Comparison of ENCODE assay signal across 22 cellular contexts in the genomic region with DNA sequence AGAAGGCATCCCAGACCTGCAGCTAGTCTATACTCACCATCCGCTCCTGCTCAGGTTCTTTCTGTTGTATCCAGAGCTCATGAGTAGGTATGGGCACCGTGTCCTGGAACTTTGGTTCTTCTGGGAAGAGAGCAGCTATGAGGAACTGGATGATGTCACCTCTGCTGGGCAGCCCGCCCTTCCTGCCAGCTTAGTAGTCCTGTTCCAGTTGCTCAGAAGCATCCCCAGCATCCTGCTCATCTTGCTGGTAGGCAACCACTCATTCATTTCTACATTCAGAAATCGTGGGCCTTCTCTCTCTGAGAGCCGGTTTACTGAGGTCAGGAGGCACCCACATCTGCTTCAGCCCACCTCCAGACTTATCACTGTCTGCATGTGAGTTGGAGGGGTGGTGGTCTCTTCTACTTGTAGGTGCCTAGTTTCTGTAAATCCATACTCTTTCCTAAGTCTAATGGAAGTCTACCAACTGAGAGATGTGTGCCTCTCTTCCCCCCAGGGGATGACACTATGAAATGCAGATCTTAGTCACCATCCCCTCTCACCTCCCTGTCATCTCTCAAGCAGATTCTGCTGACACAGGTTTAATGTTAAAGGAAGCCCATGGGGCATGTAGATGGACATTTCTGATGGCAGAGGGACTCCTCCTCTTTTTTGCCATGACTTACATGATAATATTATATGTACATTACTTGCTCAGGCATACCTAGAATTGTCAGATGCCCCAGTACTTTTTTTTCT. TPM values are rescaled to one million over a fixed set of nuclear protein-coding genes. Genes with fewer than 3 reads are reported as not detected.
DNase-seq lines count a peak whose midpoint lies in the region; ATAC-seq, FAIRE-seq and TF ChIP-seq lines count a peak whose summit lies in the region.
"Had no signal": no experiment of that assay in that cellular context is flagged by ENCODE, and none has a peak within 500 bp of the region (broad histone marks: within the 10 kb centered on the region; RNA-seq: fewer than 3 reads in every experiment).

No MANE protein-coding gene starts in this region.

- H3K4me3 Mint-ChIP-seq in stimulated activated effector memory CD8-positive, alpha-beta T cell treated with anti-CD3 and anti-CD28 coated beads, Interleukin-12 subunit alpha, Interleukin-12 subunit beta, amount 100 ng/mL, for 72 hours, result no peak overlapping the region
- H3K4me3 Mint-ChIP-seq: CD14-positive monocyte had no signal

- no peak for TF ChIP-seq CTCF in epithelial cell of esophagus (IDR thresholded peaks at IDR 0.05; ENCODE audit: insufficient read depth, low read depth, low read length, missing control alignments)

- no peaks in the 10 kb centered on the region for H3K9me3 Mint-ChIP-seq in activated naive CD4-positive, alpha-beta T cell treated with anti-CD3 and anti-CD28 coated beads, Interleukin-2, amount 50 U/mL, for 72 hours
- no peaks in the 10 kb centered on the region for H3K9me3 Mint-ChIP-seq in stimulated activated effector memory CD8-positive, alpha-beta T cell treated with anti-CD3 and anti-CD28 coated beads, Interleukin-12 subunit alpha, Interleukin-12 subunit beta, amount 100 ng/mL, for 72 hours
- H3K9me3 Mint-ChIP-seq: CD14-positive monocyte had no signal

- H3K4me1 ChIP-seq in small intestine (ENCODE audit: control insufficient read depth in 2 of 2, insufficient read depth in 1 of 2, low read depth in 1 of 2, low read length in 1 of 2), result no peaks in the 10 kb centered on the region
- H3K4me1 ChIP-seq: parathyroid adenoma, right lobe of liver had no signal

- peaks cover 22% of the 10 kb centered on the region for H3K4me1 Mint-ChIP-seq in stimulated activated effector memory CD8-positive, alpha-beta T cell treated with anti-CD3 and anti-CD28 coated beads, Interleukin-12 subunit alpha, Interleukin-12 subunit beta, amount 100 ng/mL, for 72 hours

- H3K27me3 ChIP-seq in MG63 (no peaks in the 10 kb centered on the region), small intestine (ENCODE audit: control insufficient read depth in 2 of 2, insufficient read depth in 2 of 2, low read length in 2 of 2) (no peaks in the 10 kb centered on the region)
- H3K27me3 ChIP-seq: right lobe of liver had no signal

- H3K9me3 ChIP-seq in MG63 (no peaks in the 10 kb centered on the region), small intestine (ENCODE audit: control insufficient read depth, low read depth) (no peaks in the 10 kb centered on the region)
- H3K9me3 ChIP-seq: mucosa of descending colon, right lobe of liver had no signal

- no peak for FAIRE-seq in small intestine (lab: Jason Lieb, UNC)
- FAIRE-seq: endometrium, H1 had no signal

- H3K36me3 ChIP-seq in MG63 (no peaks in the 10 kb centered on the region), small intestine (ENCODE audit: control insufficient read depth in 2 of 2, insufficient read depth in 2 of 2, low read length in 2 of 2) (no peaks in the 10 kb centered on the region)
- H3K36me3 ChIP-seq: right lobe of liver had no signal

- 76 to 84% (median 77%) methylated on average over 5 of the region's 5 CpGs for WGBS in small intestine, 3 donors

- ATAC-seq in activated naive CD4-positive, alpha-beta T cell treated with anti-CD3 and anti-CD28 coated beads, Interleukin-2, amount 50 U/mL, for 72 hours, result peak; percentile 33 to 63
- peak; percentile 88 for ATAC-seq in stimulated activated effector memory CD8-positive, alpha-beta T cell treated with anti-CD3 and anti-CD28 coated beads, Interleukin-12 subunit alpha, Interleukin-12 subunit beta, amount 100 ng/mL, for 72 hours
- ATAC-seq: mucosa of descending colon had no signal

- H3K27ac Mint-ChIP-seq in activated naive CD4-positive, alpha-beta T cell treated with anti-CD3 and anti-CD28 coated beads, Interleukin-2, amount 50 U/mL, for 72 hours, result no peak overlapping the region
- peak overlapping the region; percentile 43 for H3K27ac Mint-ChIP-seq in stimulated activated effector memory CD8-positive, alpha-beta T cell treated with anti-CD3 and anti-CD28 coated beads, Interleukin-12 subunit alpha, Interleukin-12 subunit beta, amount 100 ng/mL, for 72 hours

- H3K4me3 ChIP-seq in MG63, result no peak overlapping the region
- H3K4me3 ChIP-seq in epithelial cell of esophagus (ENCODE audit: low read length), result no peak overlapping the region
- H3K4me3 ChIP-seq in small intestine (ENCODE audit: low read depth in 1 of 2, low read length in 2 of 2), result no peak overlapping the region
- H3K4me3 ChIP-seq: mucosa of descending colon, right lobe of liver had no signal

- no peaks in the 10 kb centered on the region for H3K36me3 Mint-ChIP-seq in activated naive CD4-positive, alpha-beta T cell treated with anti-CD3 and anti-CD28 coated beads, Interleukin-2, amount 50 U/mL, for 72 hours
- H3K36me3 Mint-ChIP-seq in stimulated activated effector memory CD8-positive, alpha-beta T cell treated with anti-CD3 and anti-CD28 coated beads, Interleukin-12 subunit alpha, Interleukin-12 subunit beta, amount 100 ng/mL, for 72 hours, result no peaks in the 10 kb centered on the region
- H3K36me3 Mint-ChIP-seq: CD14-positive monocyte had no signal

- DNase-seq in activated naive CD4-positive, alpha-beta T cell treated with anti-CD3 and anti-CD28 coated beads, Interleukin-2, amount 50 U/mL, for 72 hours (ENCODE audit: low spot score in 2 of 2), result no peak
- no peak for DNase-seq in activated naive CD4-positive, alpha-beta T cell treated with Interleukin-2 at 50 U/mL for 16 hours
- peak; percentile 49 for DNase-seq in MG63
- DNase-seq in epithelial cell of esophagus (ENCODE audit: low read depth), result peak; percentile 82
- no peak for DNase-seq in stimulated activated effector memory CD8-positive, alpha-beta T cell treated with anti-CD3 and anti-CD28 coated beads, Interleukin-12 subunit alpha, Interleukin-12 subunit beta, amount 100 ng/mL, for 72 hours (ENCODE audit: low spot score in 2 of 2)
- DNase-seq in stimulated activated CD4-positive, alpha-beta T cell treated with anti-CD3 and anti-CD28 coated beads, Interleukin-12 subunit alpha, Interleukin-12 subunit beta, amount 100 ng/mL, for 4 hours, result no peak
- no peak for DNase-seq in NCI-H226
- DNase-seq in small intestine, result no peak
- DNase-seq: activated CD4-positive, alpha-beta T cell treated with anti-CD3 and anti-CD28 coated beads for 4 hours; activated CD8-positive, alpha-beta memory T cell treated with anti-CD3 and anti-CD28 coated beads, Interleukin-2, amount 50 U/mL, for 4 hours; activated gamma-delta T cell; mucosa of descending colon; NCI-H1436 treated with DMSO at 0.1 percent for 48 hours; NCI-H2171; NCI-H526 treated with DMSO at 0.1 percent for 48 hours; right lobe of liver; Right ventricle myocardium superior; stimulated activated CD8-positive, alpha-beta memory T cell treated with anti-CD3 and anti-CD28 coated beads, Interleukin-4, amount 100 ng/mL, for 48 hours had no signal

- no peak overlapping the region for H3K27ac ChIP-seq in small intestine (ENCODE audit: low read depth in 1 of 2, low read length in 1 of 2)
- H3K27ac ChIP-seq: parathyroid adenoma, right lobe of liver had no signal

RNA-seq across cellular contexts. Expression of a gene that starts 29.6 kb away (rescaled TPM):
- 10 to 100 TPM; 16.7 to 31.7 TPM for total RNA-seq in activated naive CD4-positive, alpha-beta T cell treated with anti-CD3 and anti-CD28 coated beads, Interleukin-2, amount 50 U/mL, for 72 hours
- 2.7 and 14.0 TPM in 2 replicates for total RNA-seq in MG63 (2014; rRNA removed; shearing (Covaris generic); ENCODE audit: low replicate concordance)
- 1 to 10 TPM; 2.2 to 4.9 (median 2.4) TPM for polyA plus RNA-seq in small intestine

Comparison
In these comparisons a context has a peak if more than half of its experiments do, and no peak if none do; other contexts are left out.
1. DNase-seq: peak in MG63 (single experiment) and epithelial cell of esophagus (single experiment); none in activated naive CD4-positive, alpha-beta T cell treated with anti-CD3 and anti-CD28 coated beads, Interleukin-2, amount 50 U/mL, for 72 hours (0 of 2), activated naive CD4-positive, alpha-beta T cell treated with Interleukin-2 at 50 U/mL for 16 hours (single experiment), stimulated activated effector memory CD8-positive, alpha-beta T cell treated with anti-CD3 and anti-CD28 coated beads, Interleukin-12 subunit alpha, Interleukin-12 subunit beta, amount 100 ng/mL, for 72 hours (0 of 2), stimulated activated CD4-positive, alpha-beta T cell treated with anti-CD3 and anti-CD28 coated beads, Interleukin-12 subunit alpha, Interleukin-12 subunit beta, amount 100 ng/mL, for 4 hours (single experiment), NCI-H226 (single experiment) and small intestine (single experiment).